15 cellular contexts compared by ENCODE assay signal in the genomic region with DNA sequence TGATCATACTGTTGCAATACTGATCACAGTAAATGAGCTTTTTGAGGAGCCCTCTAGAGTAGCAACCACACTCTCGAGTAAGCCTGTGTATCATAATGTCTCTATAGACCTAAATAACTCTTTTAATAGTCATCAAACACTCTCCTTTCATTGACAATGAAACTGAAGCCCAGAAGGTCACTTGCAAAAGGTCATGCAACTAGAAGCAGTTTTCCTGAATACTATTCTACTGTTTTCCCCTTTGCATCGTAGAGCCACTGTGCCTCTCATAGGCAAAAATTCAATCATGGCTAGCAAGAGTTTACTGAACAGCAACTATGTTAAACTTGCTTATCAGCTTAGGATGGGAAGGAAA.
DNase-seq lines count a peak whose midpoint lies in the region; ATAC-seq, FAIRE-seq and TF ChIP-seq lines count a peak whose summit lies in the region.
"Had no signal": no experiment of that assay in that cellular context is flagged by ENCODE, and none has a peak within 500 bp of the region (broad histone marks: within the 10 kb centered on the region; RNA-seq: fewer than 3 reads in every experiment).

No MANE protein-coding gene starts in this region.

- peaks cover 13% of the 10 kb centered on the region for H3K36me3 Mint-ChIP-seq in activated naive CD4-positive, alpha-beta T cell treated with anti-CD3 and anti-CD28 coated beads, Interleukin-2, amount 50 U/mL, for 24 hours

- CTCF ChIA-PET in endothelial cell of umbilical vein (lab: Charles Lee), result interaction anchor here (1.0 to 1.5 kb wide), 4 partner anchors 10 to 146 kb away, joined by 3 to 7 read pairs (median 4); no protein-coding TSS in a partner anchor

- H3K27ac ChIP-seq in RWPE2 (ENCODE audit: poor library complexity, severe bottlenecking) (peak overlapping the region; percentile 62), endothelial cell of umbilical vein (ENCODE audit: insufficient read depth, low read depth, low read length) (no peak overlapping the region)
- H3K27ac ChIP-seq: ascending aorta, heart right ventricle, prostate gland had no signal

- no peaks in the 10 kb centered on the region for H3K9me1 ChIP-seq in endothelial cell of umbilical vein (replicated peaks; ENCODE audit: control insufficient read depth, extremely low read depth, insufficient read depth, low read length)

- H3K4me3 ChIP-seq in RWPE2 (ENCODE audit: severe bottlenecking) (no peak overlapping the region), endothelial cell of umbilical vein (replicated peaks in 1 of 3; ENCODE audit: insufficient read depth in 1 of 3, low read depth in 1 of 3, low read length in 3 of 3) (no peak overlapping the region)
- H3K4me3 ChIP-seq: ascending aorta, heart right ventricle, K562, prostate gland had no signal

- dilution Hi-C loops in endothelial cell of umbilical vein (cut with MboI; ENCODE audit: extremely low pct_ligation_motif_present, low sequenced_read_pairs), result no loop called here

- 0 out of 3 replicates have a peak, but pooled peaks have one; percentile 10 for ATAC-seq in RWPE2 (ENCODE audit: low read depth)
- peak; percentile 43 for ATAC-seq in stimulated activated naive CD8-positive, alpha-beta T cell treated with anti-CD3 and anti-CD28 coated beads, Interleukin-15, Interleukin-2, amounts not matched to agents 100 U/mL and 50 U/mL, for 24 hours
- ATAC-seq: heart right ventricle, K562 had no signal

- H3K4me1 Mint-ChIP-seq in activated naive CD4-positive, alpha-beta T cell treated with anti-CD3 and anti-CD28 coated beads, Interleukin-2, amount 50 U/mL, for 24 hours, result peaks cover 96% of the 10 kb centered on the region

- H3K9me3 Mint-ChIP-seq in activated naive CD4-positive, alpha-beta T cell treated with anti-CD3 and anti-CD28 coated beads, Interleukin-2, amount 50 U/mL, for 24 hours, result peaks cover 4% of the 10 kb centered on the region

- H2AFZ ChIP-seq in endothelial cell of umbilical vein (ENCODE audit: low read depth, low read length), result no peak overlapping the region

- no peaks in the 10 kb centered on the region for H4K20me1 ChIP-seq in endothelial cell of umbilical vein (replicated peaks; ENCODE audit: control insufficient read depth, extremely low read depth, insufficient read depth, low read length)

- POLR2A ChIA-PET in endothelial cell of umbilical vein (lab: Charles Lee), result no interaction called here

- H3K79me2 ChIP-seq in endothelial cell of umbilical vein (ENCODE audit: control insufficient read depth, insufficient read depth, low read length), result no peaks in the 10 kb centered on the region

- peak overlapping the region; percentile 23 for H3K4me3 Mint-ChIP-seq in activated naive CD4-positive, alpha-beta T cell treated with anti-CD3 and anti-CD28 coated beads, Interleukin-2, amount 50 U/mL, for 24 hours

- no peak for TF ChIP-seq CTCF in RWPE2 (IDR thresholded peaks at IDR 0.05; ENCODE audit: poor library complexity, severe bottlenecking)
- no peak for TF ChIP-seq CTCF in endothelial cell of umbilical vein (IDR thresholded peaks at IDR 0.05; ENCODE audit: extremely low read depth in 1 of 2, insufficient read depth in 1 of 2, low read depth in 1 of 2, low read length in 2 of 2)

- no peak for DNase-seq in activated naive CD4-positive, alpha-beta T cell treated with Interleukin-2 at 50 U/mL for 16 hours
- DNase-seq in RWPE2 (ENCODE audit: low spot score) (no peak), endothelial cell of umbilical vein (ENCODE audit: low read depth, low spot score) (peak; percentile 18), NCI-H187 treated with DMSO at 0.1 percent for 48 hours (lab: John Stamatoyannopoulos, UW) (no peak), HUDEP-2 (lab: John Stamatoyannopoulos, UW; ENCODE audit: unreplicated experiment in 76 of 76) (no peak)
- DNase-seq in stimulated activated naive CD8-positive, alpha-beta T cell treated with anti-CD3 and anti-CD28 coated beads, Interleukin-15, Interleukin-2, amounts not matched to agents 100 U/mL and 50 U/mL, for 24 hours, result no peak
- DNase-seq in effector CD8-positive, alpha-beta T cell (lab: John Stamatoyannopoulos, UW), result no peak
- DNase-seq: heart right ventricle; NCI-H2029 treated with DMSO at 0.1 percent for 48 hours; stimulated activated CD4-positive, alpha-beta T cell treated with anti-CD3 and anti-CD28 coated beads, Interleukin-1b, Interleukin-23, amount 100 ng/mL, for 48 hours; stimulated activated naive CD4-positive, alpha-beta T cell treated with Interleukin-2 at 50 U/mL for 16 hours had no signal

- no peak overlapping the region for H3K4me2 ChIP-seq in endothelial cell of umbilical vein (ENCODE audit: insufficient read depth, low read length)

- no TSS peak for BruUV-seq in endothelial cell of umbilical vein (replicated peaks; lab: Mats Ljungman, UMichigan)

- no peaks in the 10 kb centered on the region for H3K36me3 ChIP-seq in RWPE2 (ENCODE audit: low read depth)
- H3K36me3 ChIP-seq in endothelial cell of umbilical vein (ENCODE audit: control insufficient read depth in 2 of 2, extremely low read depth in 1 of 2, insufficient read depth in 2 of 2, low read length in 2 of 2), result no peaks in the 10 kb centered on the region
- H3K36me3 ChIP-seq: ascending aorta, prostate gland had no signal

- H3K27me3 ChIP-seq in RWPE2 (ENCODE audit: insufficient read depth, poor library complexity, severe bottlenecking) (no peaks in the 10 kb centered on the region), endothelial cell of umbilical vein (ENCODE audit: control insufficient read depth in 2 of 2, insufficient read depth in 2 of 2, low read length in 2 of 2) (no peaks in the 10 kb centered on the region)
- H3K27me3 ChIP-seq: ascending aorta, heart right ventricle had no signal

- no peaks in the 10 kb centered on the region for H3K9me3 ChIP-seq in RWPE2 (ENCODE audit: severe bottlenecking)
- no peaks in the 10 kb centered on the region for H3K9me3 ChIP-seq in endothelial cell of umbilical vein (replicated peaks; ENCODE audit: control insufficient read depth, insufficient read depth, low read length)
- H3K9me3 ChIP-seq: ascending aorta, heart right ventricle, prostate gland had no signal

- H3K9ac ChIP-seq in endothelial cell of umbilical vein (replicated peaks; ENCODE audit: extremely low read depth, insufficient read depth, low read length), result no peak overlapping the region

- H3K27ac Mint-ChIP-seq in activated naive CD4-positive, alpha-beta T cell treated with anti-CD3 and anti-CD28 coated beads, Interleukin-2, amount 50 U/mL, for 24 hours, result peak overlapping the region; percentile 93

- no peak for FAIRE-seq in endothelial cell of umbilical vein (lab: Jason Lieb, UNC)
- FAIRE-seq: K562 had no signal

- no peaks in the 10 kb centered on the region for H3K27me3 Mint-ChIP-seq in activated naive CD4-positive, alpha-beta T cell treated with anti-CD3 and anti-CD28 coated beads, Interleukin-2, amount 50 U/mL, for 24 hours

- no peak for TF ChIP-seq POLR2A in endothelial cell of umbilical vein (IDR thresholded peaks at IDR 0.05; ENCODE audit: low read depth, low read length)

- H3K4me1 ChIP-seq in RWPE2 (ENCODE audit: insufficient read depth, poor library complexity, severe bottlenecking) (peaks cover 44% of the 10 kb centered on the region), endothelial cell of umbilical vein (ENCODE audit: control insufficient read depth, extremely low read depth, insufficient read depth, low read length) (peaks cover 35% of the 10 kb centered on the region)
- H3K4me1 ChIP-seq: prostate gland had no signal

- intact Hi-C loops in endothelial cell of umbilical vein (cut with micrococcal nuclease), result loop anchor here (10.0 kb wide), 1 partner anchor 425 kb away; no protein-coding TSS in a partner anchor

TF ChIP-seq in endothelial cell of umbilical vein, 7 proteins besides CTCF, POLR2A, EP300 and RAD21:
- TF ChIP-seq JUN (IDR thresholded peaks at IDR 0.05; ENCODE audit: borderline replicate concordance, insufficient read depth, insufficient read length, low read depth) (no peak), MAX (IDR thresholded peaks at IDR 0.05; ENCODE audit: insufficient read depth, insufficient read length) (no peak), POLR2AphosphoS5 (IDR thresholded peaks at IDR 0.05; ENCODE audit: insufficient read depth, low read depth, low read length) (no peak), EZH2 (IDR thresholded peaks at IDR 0.05; ENCODE audit: borderline replicate concordance, low read depth, low read length, severe bottlenecking) (no peak), FOS (IDR thresholded peaks at IDR 0.05; ENCODE audit: borderline replicate concordance, insufficient read depth, low read length) (no peak), MYC (IDR thresholded peaks at IDR 0.05; ENCODE audit: low read depth, low read length) (no peak), GATA2 (IDR thresholded peaks at IDR 0.05; ENCODE audit: insufficient read depth, insufficient read length, low read depth, low read length) (no peak)
